13 cellular contexts compared by ENCODE assay signal in the genomic region with DNA sequence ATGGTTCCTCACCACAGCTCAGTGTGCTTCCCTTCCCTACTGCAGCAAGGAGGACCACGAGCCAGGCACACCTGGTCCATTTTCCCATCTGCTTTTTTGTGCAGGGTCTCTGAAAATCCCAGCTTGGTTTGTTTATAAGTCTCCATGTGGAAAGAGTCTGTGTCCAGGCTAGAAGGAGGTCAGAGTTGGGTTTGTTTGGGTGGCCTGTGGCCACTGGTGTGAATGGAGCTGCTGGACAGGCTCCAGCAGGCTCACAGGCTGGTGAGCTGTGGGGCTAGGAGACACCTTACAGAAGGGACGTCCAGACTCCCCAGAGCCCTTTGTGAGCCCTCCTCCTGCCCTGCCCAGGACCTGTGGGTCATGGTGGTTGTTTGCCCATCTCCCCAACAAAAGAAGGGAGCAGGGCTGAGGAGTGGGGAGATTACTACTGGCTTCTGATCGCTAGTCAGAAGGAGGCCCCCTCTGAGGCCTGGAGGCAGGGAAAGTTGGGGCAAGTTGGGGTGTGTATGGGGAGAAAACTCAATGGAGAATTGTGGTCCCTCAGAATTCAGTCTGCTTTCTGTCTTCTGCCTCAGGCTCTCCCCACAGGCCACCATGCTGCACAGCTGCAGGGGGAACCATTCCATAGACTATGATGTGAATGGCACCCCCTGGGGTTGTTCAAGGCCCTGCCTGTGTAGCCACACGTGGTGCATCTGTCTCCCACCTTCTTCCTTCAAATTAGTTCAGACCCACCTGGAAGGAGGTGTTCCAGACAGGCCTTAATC. TPM values are rescaled to one million over a fixed set of nuclear protein-coding genes. Genes with fewer than 3 reads are reported as not detected.
A peak's percentile ranks its signal among the peaks of the same experiment; 100 is the strongest.
DNase-seq lines count a peak whose midpoint lies in the region; ATAC-seq, FAIRE-seq and TF ChIP-seq lines count a peak whose summit lies in the region.
"Had no signal": no experiment of that assay in that cellular context is flagged by ENCODE, and none has a peak within 500 bp of the region (broad histone marks: within the 10 kb centered on the region; RNA-seq: fewer than 3 reads in every experiment).

No MANE protein-coding gene starts in this region.

- ATAC-seq in HepG2 (no peak), aorta (ENCODE audit: low FRiP score) (no peak)
- no peak for ATAC-seq in central memory CD8-positive, alpha-beta T cell (replicated peaks; ENCODE audit: extremely low read depth, poor library complexity, severe bottlenecking)
- ATAC-seq: stimulated activated naive B cell treated with anti-CD40 and anti-IgM and Interleukin-4, amounts not matched to agents 10 μg/mL and 1 μg/mL and 100 μg/mL, for 72 hours had no signal

- peaks cover 13% of the 10 kb centered on the region for H3K36me3 Mint-ChIP-seq in central memory CD8-positive, alpha-beta T cell (ENCODE audit: insufficient read depth)
- H3K36me3 Mint-ChIP-seq in neural progenitor cell: no peaks in the 10 kb centered on the region
- H3K36me3 Mint-ChIP-seq: CD4-positive, CD25-positive, alpha-beta regulatory T cell; stimulated activated naive B cell treated with anti-CD40 and anti-IgM and Interleukin-4, amounts not matched to agents 10 μg/mL and 1 μg/mL and 100 μg/mL, for 72 hours had no signal

- H2AFZ ChIP-seq in HepG2 (ENCODE audit: low read length) (no peak overlapping the region), neural progenitor cell (replicated peaks) (no peak overlapping the region)

- H3K4me1 Mint-ChIP-seq in central memory CD8-positive, alpha-beta T cell: peaks cover 64% of the 10 kb centered on the region
- H3K4me1 Mint-ChIP-seq in neural progenitor cell: peaks cover 48% of the 10 kb centered on the region

- in situ Hi-C loops in HepG2 (cut with HindIII; ENCODE audit: extremely low pct_ligation_motif_present, low pct_unique_long_range_greater_than_20kb): no loop called here

- peak overlapping the region; percentile 19 to 63 for H3K27ac ChIP-seq in liver (ENCODE audit: low read depth in 1 of 2, low read length in 2 of 2)
- no peak overlapping the region for H3K27ac ChIP-seq in HepG2 (ENCODE audit: extremely low read length, insufficient read depth, low read length)
- H3K27ac ChIP-seq in neural progenitor cell: no peak overlapping the region
- H3K27ac ChIP-seq in aorta (ENCODE audit: low read depth in 1 of 2, low read length in 2 of 2): peak overlapping the region; percentile 16 to 90
- no peak overlapping the region for H3K27ac ChIP-seq in SJCRH30
- H3K27ac ChIP-seq: WERI-Rb-1 had no signal

- no peak for FAIRE-seq in HepG2 (lab: Jason Lieb, UNC)

- intact Hi-C loops in HepG2 (cut with micrococcal nuclease; ENCODE audit: unreplicated experiment): no loop called here
- intact Hi-C loops in aorta (cut with DNase I): no loop called here

- H3K27me3 Mint-ChIP-seq in central memory CD8-positive, alpha-beta T cell: no peaks in the 10 kb centered on the region
- H3K27me3 Mint-ChIP-seq in neural progenitor cell (ENCODE audit: insufficient read depth, low read depth): peaks cover 18% of the 10 kb centered on the region
- H3K27me3 Mint-ChIP-seq: CD4-positive, CD25-positive, alpha-beta regulatory T cell; stimulated activated naive B cell treated with anti-CD40 and anti-IgM and Interleukin-4, amounts not matched to agents 10 μg/mL and 1 μg/mL and 100 μg/mL, for 72 hours had no signal

- no peak for TF ChIP-seq CTCF in liver (IDR thresholded peaks at IDR 0.05; ENCODE audit: low read depth, low read length, missing input control)
- no peak for TF ChIP-seq CTCF in HepG2 (CRISPR knock-in tag; IDR thresholded peaks at IDR 0.05)
- TF ChIP-seq CTCF in neural progenitor cell (IDR thresholded peaks at IDR 0.05): no peak

- H3K9me3 ChIP-seq in liver (ENCODE audit: control insufficient read depth in 4 of 4, low read length in 3 of 4): no peaks in the 10 kb centered on the region
- H3K9me3 ChIP-seq in HepG2 (ENCODE audit: low read length): no peaks in the 10 kb centered on the region
- no peaks in the 10 kb centered on the region for H3K9me3 ChIP-seq in neural progenitor cell (ENCODE audit: low read depth)
- no peaks in the 10 kb centered on the region for H3K9me3 ChIP-seq in aorta (ENCODE audit: control insufficient read depth, low read length)
- no peaks in the 10 kb centered on the region for H3K9me3 ChIP-seq in SJCRH30 (replicated peaks)

- no peak overlapping the region for H3K4me3 Mint-ChIP-seq in central memory CD8-positive, alpha-beta T cell
- H3K4me3 Mint-ChIP-seq in neural progenitor cell: peak overlapping the region; percentile 4

- H3K4me3 ChIP-seq in liver (ENCODE audit: low read depth in 1 of 3, low read length in 3 of 3): no peak overlapping the region
- H3K4me3 ChIP-seq in HepG2 (replicated peaks in 1 of 3; ENCODE audit: insufficient read depth in 1 of 3, low read depth in 2 of 3, low read length in 3 of 3): no peak overlapping the region
- no peak overlapping the region for H3K4me3 ChIP-seq in neural progenitor cell
- no peak overlapping the region for H3K4me3 ChIP-seq in aorta (ENCODE audit: low read length in 2 of 2)
- no peak overlapping the region for H3K4me3 ChIP-seq in SJCRH30

- no peaks in the 10 kb centered on the region for H4K20me1 ChIP-seq in HepG2 (ENCODE audit: insufficient read depth, low read length)
- peaks cover 10% of the 10 kb centered on the region for H4K20me1 ChIP-seq in neural progenitor cell (ENCODE audit: low read depth)

- 68% methylated on average over 4 of the region's 4 CpGs for WGBS in liver
- WGBS in HepG2 (ENCODE audit: low lambda C conversion rate): 51% methylated on average over 3 of the region's 4 CpGs
- WGBS in aorta, 2 donors: 37 to 38% methylated on average over 4 of the region's 4 CpGs

- peaks cover 32% of the 10 kb centered on the region for H3F3A ChIP-seq in neural progenitor cell (ENCODE audit: low read depth)

- no peak for TF ChIP-seq EP300 in HepG2 (IDR thresholded peaks at IDR 0.05; ENCODE audit: low read depth in 2 of 2, low read length in 2 of 2)
- TF ChIP-seq EP300 in HepG2 (CRISPR knock-in tag; IDR thresholded peaks at IDR 0.05; ENCODE audit: borderline replicate concordance): no peak

- H3K4me2 ChIP-seq in HepG2 (ENCODE audit: low read depth, low read length): no peak overlapping the region
- H3K4me2 ChIP-seq in neural progenitor cell: no peak overlapping the region

- H3K79me2 ChIP-seq in HepG2 (ENCODE audit: insufficient read depth, low read length) (no peaks in the 10 kb centered on the region), neural progenitor cell (ENCODE audit: low read depth) (no peaks in the 10 kb centered on the region)

- H3K9ac ChIP-seq in liver (ENCODE audit: low read depth in 1 of 2, low read length in 2 of 2): no peak overlapping the region
- no peak overlapping the region for H3K9ac ChIP-seq in HepG2 (ENCODE audit: insufficient read depth, low read depth, low read length)
- H3K9ac ChIP-seq in neural progenitor cell: no peak overlapping the region

- POLR2A ChIA-PET in HepG2 (lab: Yijun Ruan, JAX): interaction anchor here (1.3 to 3.5 kb wide), 2 partner anchors 33 to 39 kb away, joined by 3 to 13 read pairs; no protein-coding TSS in a partner anchor

- no peak for TF ChIP-seq POLR2A in HepG2 (IDR thresholded peaks at IDR 0.05; ENCODE audit: insufficient read depth in 1 of 2, low read depth in 2 of 2, low read length in 2 of 2)

- H3K27me3 ChIP-seq in liver (ENCODE audit: control insufficient read depth in 4 of 4, insufficient read depth in 4 of 4, low read length in 3 of 4) (no peaks in the 10 kb centered on the region), HepG2 (ENCODE audit: control insufficient read depth in 1 of 2, insufficient read depth in 2 of 2, low read length in 2 of 2) (no peaks in the 10 kb centered on the region; a peak in 1 of 5 replicates), neural progenitor cell (peaks cover 23% of the 10 kb centered on the region), aorta (ENCODE audit: control insufficient read depth in 1 of 2, insufficient read depth in 2 of 2, low read length in 1 of 2) (no peaks in the 10 kb centered on the region), SJCRH30 (no peaks in the 10 kb centered on the region)

- no peak for DNase-seq in HepG2 (ENCODE audit: low spot score)
- DNase-seq in central memory CD8-positive, alpha-beta T cell (ENCODE audit: low spot score in 2 of 2): no peak
- no peak for DNase-seq in neural progenitor cell (ENCODE audit: low spot score)
- DNase-seq in aorta: no peak
- no peak for DNase-seq in amniotic stem cell (lab: John Stamatoyannopoulos, UW)
- no peak for DNase-seq in SJCRH30
- DNase-seq in 8988T: no peak
- DNase-seq: CD4-positive, CD25-positive, alpha-beta regulatory T cell; islet precursor cell; stimulated activated naive B cell treated with anti-CD40 and anti-IgM and Interleukin-4, amounts not matched to agents 10 μg/mL and 1 μg/mL and 100 μg/mL, for 72 hours; WERI-Rb-1 had no signal

- TF ChIP-seq RAD21 in liver (IDR thresholded peaks at IDR 0.05) (no peak), HepG2 (CRISPR knock-in tag; IDR thresholded peaks at IDR 0.05) (no peak)

- BruUV-seq in HepG2 (replicated peaks; lab: Mats Ljungman, UMichigan): no TSS peak

- CTCF ChIA-PET in HepG2 (lab: Yijun Ruan, JAX; ENCODE audit: low intra/inter-chr PET ratio, low total read pairs): no interaction called here

- H3K36me3 ChIP-seq in liver (ENCODE audit: control insufficient read depth in 4 of 4, insufficient read depth in 3 of 4, low read depth in 1 of 4, low read length in 3 of 4) (no peaks in the 10 kb centered on the region), HepG2 (replicated peaks in 1 of 2; ENCODE audit: control insufficient read depth in 1 of 2, insufficient read depth in 2 of 2, low read length in 2 of 2) (no peaks in the 10 kb centered on the region), neural progenitor cell (no peaks in the 10 kb centered on the region), aorta (ENCODE audit: control insufficient read depth in 1 of 2, insufficient read depth in 2 of 2, low read length in 1 of 2) (no peaks in the 10 kb centered on the region), SJCRH30 (no peaks in the 10 kb centered on the region)
- H3K36me3 ChIP-seq: WERI-Rb-1 had no signal

- H3K9me3 Mint-ChIP-seq in central memory CD8-positive, alpha-beta T cell: no peaks in the 10 kb centered on the region
- H3K9me3 Mint-ChIP-seq in neural progenitor cell: no peaks in the 10 kb centered on the region
- H3K9me3 Mint-ChIP-seq: CD4-positive, CD25-positive, alpha-beta regulatory T cell; stimulated activated naive B cell treated with anti-CD40 and anti-IgM and Interleukin-4, amounts not matched to agents 10 μg/mL and 1 μg/mL and 100 μg/mL, for 72 hours had no signal

- H3K27ac Mint-ChIP-seq in central memory CD8-positive, alpha-beta T cell (ENCODE audit: low read depth): peak overlapping the region; percentile 37
- peak overlapping the region; percentile 87 for H3K27ac Mint-ChIP-seq in neural progenitor cell

- peaks cover 44 to 88% (median 78%) of the 10 kb centered on the region in 4 donors for H3K4me1 ChIP-seq in liver (ENCODE audit: control insufficient read depth in 4 of 4, insufficient read depth in 4 of 4, low read length in 3 of 4)
- H3K4me1 ChIP-seq in HepG2 (ENCODE audit: insufficient read depth, low read length): peaks cover 87% of the 10 kb centered on the region
- peaks cover 61% of the 10 kb centered on the region for H3K4me1 ChIP-seq in neural progenitor cell
- H3K4me1 ChIP-seq in aorta (ENCODE audit: control insufficient read depth in 1 of 2, insufficient read depth in 2 of 2, low read length in 2 of 2): peaks cover 5 to 15% of the 10 kb centered on the region in 2 donors
- H3K4me1 ChIP-seq in SJCRH30: peaks cover 70% of the 10 kb centered on the region

RNA-seq across cellular contexts. Expression of a gene that starts 4.1 kb away (rescaled TPM):
- total RNA-seq in liver: 10 to 100 TPM in 1 of 2 donors, 1 to 10 TPM in 1; 8.7 to 12.9 TPM
- polyA plus RNA-seq in liver: 10 to 100 TPM in 1 of 2 donors, 1 to 10 TPM in 1; 6.6 to 26.2 TPM
- total RNA-seq in HepG2 (2016; rRNA removed; fragmentation: Illumina TruSeq; extraction: Trizol): 8.6 and 8.9 TPM in 2 replicates
- 3.2 and 3.7 TPM in 2 replicates for total RNA-seq in HepG2 (2016; cell fraction: cytosol; rRNA removed; fragmentation: Illumina TruSeq; extraction: Trizol; ENCODE audit: low read depth)
- 6.7 and 9.5 TPM in 2 replicates for total RNA-seq in HepG2 (2016; cell fraction: insoluble cytoplasmic fraction; rRNA removed; fragmentation: Illumina TruSeq; extraction: Trizol)
- 8.2 and 11.1 TPM in 2 replicates for total RNA-seq in HepG2 (2016; cell fraction: membrane; rRNA removed; fragmentation: Illumina TruSeq; extraction: Trizol)
- total RNA-seq in HepG2 (2016; cell fraction: nucleus; rRNA removed; fragmentation: Illumina TruSeq; extraction: Trizol): 6.0 and 7.0 TPM in 2 replicates
- polyA plus RNA-seq in HepG2 (2011; rRNA removed): 6.0 and 6.4 TPM in 2 replicates
- 2.2 and 3.8 TPM in 2 replicates for polyA plus RNA-seq in HepG2 (2011; cell fraction: cytosol; rRNA removed)
- 13.2 and 13.3 TPM in 2 replicates for polyA plus RNA-seq in HepG2 (2011; cell fraction: nucleus; rRNA removed)
- 15.4 and 16.1 TPM in 2 replicates for polyA plus RNA-seq in HepG2 (2012)
- 3.8 and 5.4 TPM in 2 replicates for polyA plus RNA-seq in HepG2 (2016; cell fraction: cytosol; fragmentation: Illumina TruSeq; extraction: Trizol; ENCODE audit: low read depth)
- polyA plus RNA-seq in HepG2 (2016; cell fraction: insoluble cytoplasmic fraction; fragmentation: Illumina TruSeq; extraction: Trizol; ENCODE audit: low read depth): 12.7 and 17.8 TPM in 2 replicates
- 9.6 and 13.8 TPM in 2 replicates for polyA plus RNA-seq in HepG2 (2016; cell fraction: membrane; fragmentation: Illumina TruSeq; extraction: Trizol; ENCODE audit: low read depth)
- 19.0 and 19.4 TPM in 2 replicates for polyA plus RNA-seq in HepG2 (2016; cell fraction: nucleus; fragmentation: Illumina TruSeq; extraction: Trizol; ENCODE audit: insufficient read depth, low read depth)
- polyA minus RNA-seq in HepG2 (2011; rRNA and poly(A)+ RNA removed; ENCODE audit: low replicate concordance): 6.4 and 11.7 TPM in 2 replicates
- 6.7 and 8.2 TPM in 2 replicates for polyA minus RNA-seq in HepG2 (2011; cell fraction: cytosol; rRNA and poly(A)+ RNA removed)
- polyA minus RNA-seq in HepG2 (2011; cell fraction: nucleus; rRNA and poly(A)+ RNA removed): 5.2 and 6.7 TPM in 2 replicates
- 9.0 and 9.4 TPM in 2 replicates for total RNA-seq in neural progenitor cell (ENCODE audit: low replicate concordance)
- total RNA-seq in aorta: 10 to 100 TPM; 52.7 to 88.3 TPM
- 10 to 100 TPM; 10.6 to 25.6 TPM for polyA plus RNA-seq in aorta
- 42.3 and 43.2 TPM in 2 replicates for total RNA-seq in SJCRH30 (2014; rRNA removed; shearing (Covaris generic))

RNA-seq across cellular contexts. Expression of a gene that starts 25.4 kb away (rescaled TPM):
- total RNA-seq in liver (10 to 100 TPM in 1 of 2 donors, 1 to 10 TPM in 1; 2.3 to 16.5 TPM), HepG2 (2016; rRNA removed; fragmentation: Illumina TruSeq; extraction: Trizol) (114 and 154 TPM in 2 replicates), neural progenitor cell (ENCODE audit: low replicate concordance) (54.6 and 65.3 TPM in 2 replicates), aorta (1 to 10 TPM; 1.7 to 2.5 TPM)
- polyA plus RNA-seq in liver (1 to 10 TPM in 1 of 2 donors, under 1 TPM in 1; 0.54 to 2.6 TPM), HepG2 (2011; rRNA removed) (10.7 and 17.4 TPM in 2 replicates), aorta (1 to 10 TPM in 1 of 2 donors, under 1 TPM in 1; 0.38 to 1.6 TPM)
- total RNA-seq in HepG2 (2016; cell fraction: cytosol; rRNA removed; fragmentation: Illumina TruSeq; extraction: Trizol; ENCODE audit: low read depth): 24.3 and 27.3 TPM in 2 replicates
- total RNA-seq in HepG2 (2016; cell fraction: insoluble cytoplasmic fraction; rRNA removed; fragmentation: Illumina TruSeq; extraction: Trizol): 117 and 162 TPM in 2 replicates
- total RNA-seq in HepG2 (2016; cell fraction: membrane; rRNA removed; fragmentation: Illumina TruSeq; extraction: Trizol): 42.3 and 51.8 TPM in 2 replicates
- 89.2 and 89.6 TPM in 2 replicates for total RNA-seq in HepG2 (2016; cell fraction: nucleus; rRNA removed; fragmentation: Illumina TruSeq; extraction: Trizol)
- 6.9 and 8.8 TPM in 2 replicates for polyA plus RNA-seq in HepG2 (2011; cell fraction: cytosol; rRNA removed)
- 9.6 and 11.4 TPM in 2 replicates for polyA plus RNA-seq in HepG2 (2011; cell fraction: nucleus; rRNA removed)
- 8.4 and 23.9 TPM in 2 replicates for polyA plus RNA-seq in HepG2 (2012)
- 12.0 and 14.2 TPM in 2 replicates for polyA plus RNA-seq in HepG2 (2016; cell fraction: cytosol; fragmentation: Illumina TruSeq; extraction: Trizol; ENCODE audit: low read depth)
- polyA plus RNA-seq in HepG2 (2016; cell fraction: insoluble cytoplasmic fraction; fragmentation: Illumina TruSeq; extraction: Trizol; ENCODE audit: low read depth): 133 and 135 TPM in 2 replicates
- 15.3 and 18.9 TPM in 2 replicates for polyA plus RNA-seq in HepG2 (2016; cell fraction: membrane; fragmentation: Illumina TruSeq; extraction: Trizol; ENCODE audit: low read depth)
- 98.6 and 99.5 TPM in 2 replicates for polyA plus RNA-seq in HepG2 (2016; cell fraction: nucleus; fragmentation: Illumina TruSeq; extraction: Trizol; ENCODE audit: insufficient read depth, low read depth)
- polyA minus RNA-seq in HepG2 (2011; rRNA and poly(A)+ RNA removed; ENCODE audit: low replicate concordance): 8.7 and 50.8 TPM in 2 replicates
- polyA minus RNA-seq in HepG2 (2011; cell fraction: cytosol; rRNA and poly(A)+ RNA removed): 9.4 and 10.7 TPM in 2 replicates
- 31.5 and 47.0 TPM in 2 replicates for polyA minus RNA-seq in HepG2 (2011; cell fraction: nucleus; rRNA and poly(A)+ RNA removed)
- 89.3 and 97.0 TPM in 2 replicates for total RNA-seq in SJCRH30 (2014; rRNA removed; shearing (Covaris generic))

RNA-seq across cellular contexts. Expression of a gene that starts 51.5 kb away (rescaled TPM):
- total RNA-seq in liver (under 1 TPM; 0.47 to 0.59 TPM), HepG2 (2016; rRNA removed; fragmentation: Illumina TruSeq; extraction: Trizol) (not detected in 2 replicates), neural progenitor cell (ENCODE audit: low replicate concordance) (not detected in 2 replicates), aorta (1 to 10 TPM; 1.8 to 2.2 TPM)
- polyA plus RNA-seq in liver (under 1 TPM in 1 of 2 donors, not detected in 1; 0.48 TPM), HepG2 (2011; rRNA removed) (not detected in 2 replicates), aorta (not detected)
- total RNA-seq in HepG2 (2016; cell fraction: cytosol; rRNA removed; fragmentation: Illumina TruSeq; extraction: Trizol; ENCODE audit: low read depth): not detected in 2 replicates
- total RNA-seq in HepG2 (2016; cell fraction: insoluble cytoplasmic fraction; rRNA removed; fragmentation: Illumina TruSeq; extraction: Trizol): not detected in 2 replicates
- total RNA-seq in HepG2 (2016; cell fraction: membrane; rRNA removed; fragmentation: Illumina TruSeq; extraction: Trizol): not detected in 2 replicates
- not detected in 2 replicates for total RNA-seq in HepG2 (2016; cell fraction: nucleus; rRNA removed; fragmentation: Illumina TruSeq; extraction: Trizol)
- not detected in 2 replicates for polyA plus RNA-seq in HepG2 (2011; cell fraction: cytosol; rRNA removed)
- polyA plus RNA-seq in HepG2 (2011; cell fraction: nucleus; rRNA removed): not detected in 2 replicates
- not detected in 2 replicates for polyA plus RNA-seq in HepG2 (2012)
- not detected in 2 replicates for polyA plus RNA-seq in HepG2 (2016; cell fraction: cytosol; fragmentation: Illumina TruSeq; extraction: Trizol; ENCODE audit: low read depth)
- not detected in 2 replicates for polyA plus RNA-seq in HepG2 (2016; cell fraction: insoluble cytoplasmic fraction; fragmentation: Illumina TruSeq; extraction: Trizol; ENCODE audit: low read depth)
- polyA plus RNA-seq in HepG2 (2016; cell fraction: membrane; fragmentation: Illumina TruSeq; extraction: Trizol; ENCODE audit: low read depth): not detected in 2 replicates
- not detected in 2 replicates for polyA plus RNA-seq in HepG2 (2016; cell fraction: nucleus; fragmentation: Illumina TruSeq; extraction: Trizol; ENCODE audit: insufficient read depth, low read depth)
- polyA minus RNA-seq in HepG2 (2011; rRNA and poly(A)+ RNA removed; ENCODE audit: low replicate concordance): not detected in 2 replicates
- polyA minus RNA-seq in HepG2 (2011; cell fraction: cytosol; rRNA and poly(A)+ RNA removed): not detected in 2 replicates
- polyA minus RNA-seq in HepG2 (2011; cell fraction: nucleus; rRNA and poly(A)+ RNA removed): not detected in 2 replicates
- not detected in 2 replicates for total RNA-seq in SJCRH30 (2014; rRNA removed; shearing (Covaris generic))
- total RNA-seq: CD4-positive, CD25-positive, alpha-beta regulatory T cell; epithelial cell of proximal tubule had no signal
- polyA plus RNA-seq: CD4-positive, CD25-positive, alpha-beta regulatory T cell had no signal

Comparison
In these comparisons a context has a peak if more than half of its experiments do, and no peak if none do; other contexts are left out.
1. H3K27ac ChIP-seq: peak in liver (2 of 2) and aorta (2 of 2); none in HepG2 (single experiment), neural progenitor cell (single experiment) and SJCRH30 (single experiment).